16 cellular contexts compared by ENCODE assay signal in genomic region chr12:3257411-3257810, GRCh38.
"Had no signal": no experiment of that assay in that cellular context is flagged by ENCODE, and none has a peak within 500 bp of the region (broad histone marks: within the 10 kb centered on the region; RNA-seq: fewer than 3 reads in every experiment).

No MANE protein-coding gene starts in this region.

- DNase-seq: activated naive CD8-positive, alpha-beta T cell treated with anti-CD3 and anti-CD28 coated beads for 36 hours; amygdala; cerebellar nuclear complex; effector memory CD8-positive, alpha-beta T cell; head of caudate nucleus; left colon; pancreas; stimulated activated CD4-positive, alpha-beta T cell treated with anti-CD3 and anti-CD28 coated beads, Interleukin-2, amount 100 ng/mL, for 48 hours; stimulated activated naive B cell treated with anti-CD40 and anti-IgM and Interleukin-4, amounts not matched to agents 10 μg/mL and 1 μg/mL and 100 μg/mL, for 72 hours; thyroid gland; uterus had no signal

- H3K4me3 ChIP-seq: pancreas, thyroid gland, uterus had no signal

- H3K9me3 ChIP-seq: pancreas, thyroid gland, uterus had no signal

- H3K9me3 Mint-ChIP-seq: activated naive CD8-positive, alpha-beta T cell treated with anti-CD3 and anti-CD28 coated beads for 36 hours; activated T-helper 1 cell treated with anti-CD3 and anti-CD28 coated beads, Interleukin-12 subunit alpha, Interleukin-12 subunit beta, Interleukin-2, Interleukin-4 antibody, amounts not matched to agents 30 ng/mL and 10 ng/mL and 1 ng/mL, durations not matched to agents 14 hours and 24 hours and 36 hours; dendritic cell treated with granulocyte-macrophage colony-stimulating factor and Interleukin-4, amounts not matched to agents 40 ng/mL and 50 ng/mL, for 4 days; effector memory CD8-positive, alpha-beta T cell; neural crest cell; stimulated activated naive B cell treated with anti-CD40 and anti-IgM and Interleukin-4, amounts not matched to agents 10 μg/mL and 1 μg/mL and 100 μg/mL, for 72 hours had no signal

- H3K36me3 Mint-ChIP-seq: activated naive CD8-positive, alpha-beta T cell treated with anti-CD3 and anti-CD28 coated beads for 36 hours; brain; stimulated activated naive B cell treated with anti-CD40 and anti-IgM and Interleukin-4, amounts not matched to agents 10 μg/mL and 1 μg/mL and 100 μg/mL, for 72 hours had no signal

- H3K4me1 Mint-ChIP-seq: activated naive CD8-positive, alpha-beta T cell treated with anti-CD3 and anti-CD28 coated beads for 36 hours; stimulated activated naive B cell treated with anti-CD40 and anti-IgM and Interleukin-4, amounts not matched to agents 10 μg/mL and 1 μg/mL and 100 μg/mL, for 72 hours had no signal

- H3K27ac Mint-ChIP-seq: activated naive CD8-positive, alpha-beta T cell treated with anti-CD3 and anti-CD28 coated beads for 36 hours; activated T-helper 1 cell treated with anti-CD3 and anti-CD28 coated beads, Interleukin-12 subunit alpha, Interleukin-12 subunit beta, Interleukin-2, Interleukin-4 antibody, amounts not matched to agents 30 ng/mL and 10 ng/mL and 1 ng/mL, durations not matched to agents 14 hours and 24 hours and 36 hours; dendritic cell treated with granulocyte-macrophage colony-stimulating factor and Interleukin-4, amounts not matched to agents 40 ng/mL and 50 ng/mL, for 4 days; stimulated activated naive B cell treated with anti-CD40 and anti-IgM and Interleukin-4, amounts not matched to agents 10 μg/mL and 1 μg/mL and 100 μg/mL, for 72 hours had no signal

- H3K36me3 ChIP-seq: pancreas, thyroid gland, uterus had no signal

- H3K4me3 Mint-ChIP-seq: activated naive CD8-positive, alpha-beta T cell treated with anti-CD3 and anti-CD28 coated beads for 36 hours; activated T-helper 1 cell treated with anti-CD3 and anti-CD28 coated beads, Interleukin-12 subunit alpha, Interleukin-12 subunit beta, Interleukin-2, Interleukin-4 antibody, amounts not matched to agents 30 ng/mL and 10 ng/mL and 1 ng/mL, durations not matched to agents 14 hours and 24 hours and 36 hours; brain; dendritic cell treated with granulocyte-macrophage colony-stimulating factor and Interleukin-4, amounts not matched to agents 40 ng/mL and 50 ng/mL, for 4 days; effector memory CD8-positive, alpha-beta T cell; neural crest cell; stimulated activated naive B cell treated with anti-CD40 and anti-IgM and Interleukin-4, amounts not matched to agents 10 μg/mL and 1 μg/mL and 100 μg/mL, for 72 hours had no signal

- H3K4me1 ChIP-seq: pancreas had no signal

- H3K27me3 Mint-ChIP-seq: brain had no signal

- H3K27me3 ChIP-seq: pancreas, thyroid gland, uterus had no signal

- H3K27ac ChIP-seq: epithelial cell of prostate, pancreas, thyroid gland, uterus had no signal
